ENCODE assay signal across 1 cellular context in the genomic region with DNA sequence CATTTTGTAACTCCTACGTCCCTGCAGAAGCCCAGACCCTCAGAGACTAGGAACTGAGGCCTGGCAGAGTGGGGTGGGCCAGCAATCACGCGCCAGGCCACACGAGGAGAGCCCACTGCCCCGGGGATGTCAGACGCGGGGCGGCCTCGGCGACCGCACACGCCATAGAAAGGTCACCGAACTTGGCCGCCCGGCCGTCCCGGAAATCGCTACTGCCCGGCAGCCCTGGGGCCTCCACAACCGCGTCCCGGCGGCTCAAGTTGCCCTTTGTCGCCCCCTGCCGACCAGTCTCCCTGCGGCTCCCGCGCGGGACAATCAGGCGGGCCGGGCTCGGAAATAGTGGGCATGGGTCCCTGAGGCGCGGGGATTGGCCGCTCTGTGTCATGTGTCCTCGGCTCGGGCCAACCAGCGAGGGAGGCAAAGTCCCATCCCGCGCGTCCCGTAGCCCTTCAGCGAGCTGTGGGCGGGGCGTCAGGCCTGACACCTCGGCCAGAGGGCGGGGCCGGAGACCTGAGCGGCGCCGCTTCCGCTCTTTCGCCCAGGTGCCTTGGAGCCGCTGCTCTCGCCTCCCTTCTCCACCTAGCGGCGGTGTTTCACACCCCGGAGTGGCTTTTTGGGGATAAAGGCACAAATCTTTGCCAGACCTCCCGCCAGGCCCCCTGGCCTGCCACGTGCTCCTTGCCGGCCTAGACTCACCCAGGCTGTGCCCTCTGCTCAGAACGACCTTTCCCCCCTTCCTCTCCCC.
TF ChIP-seq lines count a peak whose summit lies in the region.

No MANE protein-coding gene starts in this region.

TF ChIP-seq in HepG2, 621 proteins besides CTCF, POLR2A, EP300 and RAD21 (continued from another document and continues in another):
- peak; percentile 77; the same call in 1 of the 2 replicates for TF ChIP-seq E2F2 (CRISPR knock-in tag; IDR thresholded peaks at IDR 0.05; ENCODE audit: borderline replicate concordance)
- TF ChIP-seq DPF2 (CRISPR knock-in tag; IDR thresholded peaks at IDR 0.05; ENCODE audit: borderline replicate concordance, low read depth), result no peak
- TF ChIP-seq, protein P1, sequence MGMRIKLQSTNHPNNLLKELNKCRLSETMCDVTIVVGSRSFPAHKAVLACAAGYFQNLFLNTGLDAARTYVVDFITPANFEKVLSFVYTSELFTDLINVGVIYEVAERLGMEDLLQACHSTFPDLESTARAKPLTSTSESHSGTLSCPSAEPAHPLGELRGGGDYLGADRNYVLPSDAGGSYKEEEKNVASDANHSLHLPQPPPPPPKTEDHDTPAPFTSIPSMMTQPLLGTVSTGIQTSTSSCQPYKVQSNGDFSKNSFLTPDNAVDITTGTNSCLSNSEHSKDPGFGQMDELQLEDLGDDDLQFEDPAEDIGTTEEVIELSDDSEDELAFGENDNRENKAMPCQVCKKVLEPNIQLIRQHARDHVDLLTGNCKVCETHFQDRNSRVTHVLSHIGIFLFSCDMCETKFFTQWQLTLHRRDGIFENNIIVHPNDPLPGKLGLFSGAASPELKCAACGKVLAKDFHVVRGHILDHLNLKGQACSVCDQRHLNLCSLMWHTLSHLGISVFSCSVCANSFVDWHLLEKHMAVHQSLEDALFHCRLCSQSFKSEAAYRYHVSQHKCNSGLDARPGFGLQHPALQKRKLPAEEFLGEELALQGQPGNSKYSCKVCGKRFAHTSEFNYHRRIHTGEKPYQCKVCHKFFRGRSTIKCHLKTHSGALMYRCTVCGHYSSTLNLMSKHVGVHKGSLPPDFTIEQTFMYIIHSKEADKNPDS (CRISPR knock-in tag; IDR thresholded peaks at IDR 0.05), result 0 out of 2 replicates have a peak, but pooled peaks have one; percentile 69
- peak; percentile 54; the same call in 1 of the 2 replicates for TF ChIP-seq HIC2 (CRISPR knock-in tag; IDR thresholded peaks at IDR 0.05; ENCODE audit: low read depth)
- 0 out of 2 replicates have a peak, but pooled peaks have one; percentile 77 for TF ChIP-seq ZNF761 (CRISPR knock-in tag; conservative IDR thresholded peaks at IDR 0.05)
- TF ChIP-seq ZNF674 (CRISPR knock-in tag; IDR thresholded peaks at IDR 0.05; ENCODE audit: low read depth), result 0 out of 2 replicates have a peak, but pooled peaks have one; percentile 45
- peak; percentile 47 for TF ChIP-seq ETV6 (CRISPR knock-in tag; conservative IDR thresholded peaks at IDR 0.05)
- peak; percentile 76 for TF ChIP-seq HDAC2 (CRISPR knock-in tag; IDR thresholded peaks at IDR 0.05)
- 0 out of 2 replicates have a peak, but pooled peaks have one; percentile 10 for TF ChIP-seq ZNF263 (CRISPR knock-in tag; IDR thresholded peaks at IDR 0.05)
- TF ChIP-seq, protein P2, sequence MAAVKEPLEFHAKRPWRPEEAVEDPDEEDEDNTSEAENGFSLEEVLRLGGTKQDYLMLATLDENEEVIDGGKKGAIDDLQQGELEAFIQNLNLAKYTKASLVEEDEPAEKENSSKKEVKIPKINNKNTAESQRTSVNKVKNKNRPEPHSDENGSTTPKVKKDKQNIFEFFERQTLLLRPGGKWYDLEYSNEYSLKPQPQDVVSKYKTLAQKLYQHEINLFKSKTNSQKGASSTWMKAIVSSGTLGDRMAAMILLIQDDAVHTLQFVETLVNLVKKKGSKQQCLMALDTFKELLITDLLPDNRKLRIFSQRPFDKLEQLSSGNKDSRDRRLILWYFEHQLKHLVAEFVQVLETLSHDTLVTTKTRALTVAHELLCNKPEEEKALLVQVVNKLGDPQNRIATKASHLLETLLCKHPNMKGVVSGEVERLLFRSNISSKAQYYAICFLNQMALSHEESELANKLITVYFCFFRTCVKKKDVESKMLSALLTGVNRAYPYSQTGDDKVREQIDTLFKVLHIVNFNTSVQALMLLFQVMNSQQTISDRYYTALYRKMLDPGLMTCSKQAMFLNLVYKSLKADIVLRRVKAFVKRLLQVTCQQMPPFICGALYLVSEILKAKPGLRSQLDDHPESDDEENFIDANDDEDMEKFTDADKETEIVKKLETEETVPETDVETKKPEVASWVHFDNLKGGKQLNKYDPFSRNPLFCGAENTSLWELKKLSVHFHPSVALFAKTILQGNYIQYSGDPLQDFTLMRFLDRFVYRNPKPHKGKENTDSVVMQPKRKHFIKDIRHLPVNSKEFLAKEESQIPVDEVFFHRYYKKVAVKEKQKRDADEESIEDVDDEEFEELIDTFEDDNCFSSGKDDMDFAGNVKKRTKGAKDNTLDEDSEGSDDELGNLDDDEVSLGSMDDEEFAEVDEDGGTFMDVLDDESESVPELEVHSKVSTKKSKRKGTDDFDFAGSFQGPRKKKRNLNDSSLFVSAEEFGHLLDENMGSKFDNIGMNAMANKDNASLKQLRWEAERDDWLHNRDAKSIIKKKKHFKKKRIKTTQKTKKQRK (IDR thresholded peaks at IDR 0.05; ENCODE audit: low read length), result no peak
- TF ChIP-seq, protein P3, sequence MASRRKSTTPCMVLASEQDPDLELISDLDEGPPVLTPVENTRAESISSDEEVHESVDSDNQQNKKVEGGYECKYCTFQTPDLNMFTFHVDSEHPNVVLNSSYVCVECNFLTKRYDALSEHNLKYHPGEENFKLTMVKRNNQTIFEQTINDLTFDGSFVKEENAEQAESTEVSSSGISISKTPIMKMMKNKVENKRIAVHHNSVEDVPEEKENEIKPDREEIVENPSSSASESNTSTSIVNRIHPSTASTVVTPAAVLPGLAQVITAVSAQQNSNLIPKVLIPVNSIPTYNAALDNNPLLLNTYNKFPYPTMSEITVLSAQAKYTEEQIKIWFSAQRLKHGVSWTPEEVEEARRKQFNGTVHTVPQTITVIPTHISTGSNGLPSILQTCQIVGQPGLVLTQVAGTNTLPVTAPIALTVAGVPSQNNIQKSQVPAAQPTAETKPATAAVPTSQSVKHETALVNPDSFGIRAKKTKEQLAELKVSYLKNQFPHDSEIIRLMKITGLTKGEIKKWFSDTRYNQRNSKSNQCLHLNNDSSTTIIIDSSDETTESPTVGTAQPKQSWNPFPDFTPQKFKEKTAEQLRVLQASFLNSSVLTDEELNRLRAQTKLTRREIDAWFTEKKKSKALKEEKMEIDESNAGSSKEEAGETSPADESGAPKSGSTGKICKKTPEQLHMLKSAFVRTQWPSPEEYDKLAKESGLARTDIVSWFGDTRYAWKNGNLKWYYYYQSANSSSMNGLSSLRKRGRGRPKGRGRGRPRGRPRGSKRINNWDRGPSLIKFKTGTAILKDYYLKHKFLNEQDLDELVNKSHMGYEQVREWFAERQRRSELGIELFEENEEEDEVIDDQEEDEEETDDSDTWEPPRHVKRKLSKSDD (CRISPR knock-in tag; IDR thresholded peaks at IDR 0.05; ENCODE audit: low read depth), result no peak; the same call in 1 of the 2 replicates
- TF ChIP-seq ZNF878 (CRISPR knock-in tag; IDR thresholded peaks at IDR 0.05), result peak; percentile 72; the same call in 1 of the 2 replicates
- peak; percentile 87; the same call in 1 of the 2 replicates for TF ChIP-seq ZBTB20 (CRISPR knock-in tag; IDR thresholded peaks at IDR 0.05; ENCODE audit: borderline replicate concordance, low read depth)
- peak; percentile 85 for TF ChIP-seq SMYD3 (CRISPR knock-in tag; IDR thresholded peaks at IDR 0.05)
- TF ChIP-seq MED8 (CRISPR knock-in tag; IDR thresholded peaks at IDR 0.05; ENCODE audit: insufficient replicate concordance), result peak; percentile 28
- TF ChIP-seq HOXD1 (CRISPR knock-in tag; IDR thresholded peaks at IDR 0.05), result peak; percentile 88
- no peak for TF ChIP-seq NFE2L2 (IDR thresholded peaks at IDR 0.05; ENCODE audit: low read length)
- peak; percentile 95 for TF ChIP-seq ELF3 (CRISPR knock-in tag; IDR thresholded peaks at IDR 0.05)
- TF ChIP-seq KLF11 (CRISPR knock-in tag; IDR thresholded peaks at IDR 0.05), result peak; percentile 81
- TF ChIP-seq, protein P4, sequence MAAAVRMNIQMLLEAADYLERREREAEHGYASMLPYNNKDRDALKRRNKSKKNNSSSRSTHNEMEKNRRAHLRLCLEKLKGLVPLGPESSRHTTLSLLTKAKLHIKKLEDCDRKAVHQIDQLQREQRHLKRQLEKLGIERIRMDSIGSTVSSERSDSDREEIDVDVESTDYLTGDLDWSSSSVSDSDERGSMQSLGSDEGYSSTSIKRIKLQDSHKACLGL (CRISPR knock-in tag; IDR thresholded peaks at IDR 0.05), result no peak; the same call in 1 of the 2 replicates
- peak; percentile 63 for TF ChIP-seq SOX5 (CRISPR knock-in tag; IDR thresholded peaks at IDR 0.05; ENCODE audit: borderline replicate concordance)
- peak; percentile 89 for TF ChIP-seq MYC (CRISPR knock-in tag; IDR thresholded peaks at IDR 0.05; ENCODE audit: borderline replicate concordance)
- no peak for TF ChIP-seq SNRNP70 (IDR thresholded peaks at IDR 0.05; ENCODE audit: low read depth, low read length)
- TF ChIP-seq ZBTB38 (CRISPR knock-in tag; IDR thresholded peaks at IDR 0.05), result peak; percentile 34; the same call in 1 of the 2 replicates
- TF ChIP-seq ZSCAN21 (CRISPR knock-in tag; IDR thresholded peaks at IDR 0.05; ENCODE audit: borderline replicate concordance), result no peak
- TF ChIP-seq TP53 (CRISPR knock-in tag; conservative IDR thresholded peaks at IDR 0.05), result peak; percentile 86; the same call in 1 of the 2 replicates
- TF ChIP-seq, protein P5, sequence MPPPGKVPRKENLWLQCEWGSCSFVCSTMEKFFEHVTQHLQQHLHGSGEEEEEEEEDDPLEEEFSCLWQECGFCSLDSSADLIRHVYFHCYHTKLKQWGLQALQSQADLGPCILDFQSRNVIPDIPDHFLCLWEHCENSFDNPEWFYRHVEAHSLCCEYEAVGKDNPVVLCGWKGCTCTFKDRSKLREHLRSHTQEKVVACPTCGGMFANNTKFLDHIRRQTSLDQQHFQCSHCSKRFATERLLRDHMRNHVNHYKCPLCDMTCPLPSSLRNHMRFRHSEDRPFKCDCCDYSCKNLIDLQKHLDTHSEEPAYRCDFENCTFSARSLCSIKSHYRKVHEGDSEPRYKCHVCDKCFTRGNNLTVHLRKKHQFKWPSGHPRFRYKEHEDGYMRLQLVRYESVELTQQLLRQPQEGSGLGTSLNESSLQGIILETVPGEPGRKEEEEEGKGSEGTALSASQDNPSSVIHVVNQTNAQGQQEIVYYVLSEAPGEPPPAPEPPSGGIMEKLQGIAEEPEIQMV (CRISPR knock-in tag; IDR thresholded peaks at IDR 0.05; ENCODE audit: low read depth), result peak; percentile 15; the same call in 1 of the 2 replicates
- TF ChIP-seq SIX1 (CRISPR knock-in tag; IDR thresholded peaks at IDR 0.05; ENCODE audit: borderline replicate concordance), result 0 out of 2 replicates have a peak, but pooled peaks have one; percentile 12
- TF ChIP-seq ZMYM4 (CRISPR knock-in tag; IDR thresholded peaks at IDR 0.05), result peak; percentile 99
- 0 out of 2 replicates have a peak, but pooled peaks have one; percentile 12 for TF ChIP-seq RBAK (CRISPR knock-in tag; IDR thresholded peaks at IDR 0.05)
- peak; percentile 65 for TF ChIP-seq HNRNPLL (IDR thresholded peaks at IDR 0.05; ENCODE audit: low read depth, low read length, poor library complexity, severe bottlenecking)
- peak; percentile 33; the same call in 1 of the 2 replicates for TF ChIP-seq ZNF614 (CRISPR knock-in tag; IDR thresholded peaks at IDR 0.05; ENCODE audit: borderline replicate concordance)
- peak; percentile 93 for TF ChIP-seq CCDC6 (CRISPR knock-in tag; IDR thresholded peaks at IDR 0.05)
- TF ChIP-seq TEAD3 (CRISPR knock-in tag; optimal IDR thresholded peaks at IDR 0.05; ENCODE audit: borderline replicate concordance), result peak; percentile 65
- TF ChIP-seq ZNF746 (CRISPR knock-in tag; IDR thresholded peaks at IDR 0.05), result 0 out of 2 replicates have a peak, but pooled peaks have one; percentile 10
- peak; percentile 35; the same call in 1 of the 2 replicates for TF ChIP-seq ZNF773 (CRISPR knock-in tag; IDR thresholded peaks at IDR 0.05; ENCODE audit: borderline replicate concordance)
- TF ChIP-seq YEATS2 (CRISPR knock-in tag; IDR thresholded peaks at IDR 0.05; ENCODE audit: borderline replicate concordance), result peak; percentile 91
- TF ChIP-seq KAT2B (IDR thresholded peaks at IDR 0.05; ENCODE audit: borderline replicate concordance, low read depth, low read length), result no peak
- TF ChIP-seq FOXK1 (CRISPR knock-in tag; IDR thresholded peaks at IDR 0.05; ENCODE audit: borderline replicate concordance, low read depth), result peak; percentile 76
- TF ChIP-seq ZNF326 (CRISPR knock-in tag; IDR thresholded peaks at IDR 0.05; ENCODE audit: borderline replicate concordance), result 0 out of 2 replicates have a peak, but pooled peaks have one; percentile 29
- peak; percentile 52; the same call in 1 of the 2 replicates for TF ChIP-seq THAP8 (CRISPR knock-in tag; IDR thresholded peaks at IDR 0.05; ENCODE audit: borderline replicate concordance)
- peak; percentile 95 for TF ChIP-seq SALL1 (CRISPR knock-in tag; IDR thresholded peaks at IDR 0.05)
- TF ChIP-seq ZFY (CRISPR knock-in tag; IDR thresholded peaks at IDR 0.05), result peak; percentile 90
- peak; percentile 75; the same call in 1 of the 2 replicates for TF ChIP-seq ZBTB42 (CRISPR knock-in tag; IDR thresholded peaks at IDR 0.05)
- TF ChIP-seq THRA (CRISPR knock-in tag; IDR thresholded peaks at IDR 0.05; ENCODE audit: borderline replicate concordance), result peak; percentile 85
